Comparison of ENCODE assay signal across 8 cellular contexts in the genomic region with DNA sequence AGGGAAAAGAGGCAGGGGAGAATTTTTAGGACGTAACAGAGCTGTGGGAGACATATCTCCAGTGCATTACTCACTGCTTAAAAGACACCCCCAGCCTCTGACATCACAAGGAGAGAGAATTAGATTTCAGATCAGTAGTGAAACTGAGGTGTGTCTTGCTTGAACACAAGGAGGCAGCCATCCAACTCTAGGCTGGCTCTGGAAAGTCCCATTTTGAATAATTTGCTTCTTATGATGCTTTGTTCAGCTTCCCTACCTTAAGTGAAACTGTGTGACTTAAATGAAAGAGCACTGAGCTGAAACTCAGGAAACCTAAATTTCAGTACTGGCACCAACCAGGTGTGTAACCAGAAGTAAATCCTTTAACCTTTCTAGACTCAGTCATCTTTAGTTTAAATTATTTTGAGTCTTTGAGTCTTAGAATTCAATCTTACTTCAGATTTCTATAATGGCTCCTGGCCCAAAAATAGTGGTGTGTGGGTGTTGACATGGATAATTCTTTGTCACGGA.
A peak's percentile ranks its signal among the peaks of the same experiment; 100 is the strongest.
DNase-seq lines count a peak whose midpoint lies in the region; ATAC-seq and TF ChIP-seq lines count a peak whose summit lies in the region.

No MANE protein-coding gene starts in this region.

- no peak for TF ChIP-seq POLR2A in sigmoid colon (IDR thresholded peaks at IDR 0.05)

- POLR2A ChIA-PET in activated CD8-positive, alpha-beta T cell treated with anti-CD3 and anti-CD28 coated beads for 36 hours (lab: Charles Lee): interaction anchor here (0.6 to 7.4 kb wide), 11 partner anchors 8 to 67 kb away, joined by 3 to 69 read pairs (median 3); no protein-coding TSS in a partner anchor

- H3K27me3 ChIP-seq in ACC112 (ENCODE audit: insufficient read depth, low read length): no peaks in the 10 kb centered on the region
- H3K27me3 ChIP-seq in sigmoid colon: no peaks in the 10 kb centered on the region

- peak overlapping the region; percentile 93 for H3K27ac Mint-ChIP-seq in activated CD8-positive, alpha-beta T cell treated with anti-CD3 and anti-CD28 coated beads for 36 hours

- CTCF ChIA-PET in activated CD8-positive, alpha-beta T cell treated with anti-CD3 and anti-CD28 coated beads for 36 hours (lab: Charles Lee): interaction anchor here (0.5 to 3.2 kb wide), 20 partner anchors 8 to 1264 kb away, joined by 3 to 19 read pairs (median 5); no protein-coding TSS in a partner anchor

- H3K27ac ChIP-seq in ACC112 (ENCODE audit: low read depth, low read length) (peak overlapping the region; percentile 23; the same call in 1 of the 2 replicates), sigmoid colon (no peak overlapping the region)

- peak; percentile 83 for ATAC-seq in HG03280 (IDR thresholded peaks at IDR 0.05; ENCODE audit: unreplicated experiment)
- ATAC-seq in activated CD8-positive, alpha-beta T cell treated with anti-CD3 and anti-CD28 coated beads for 36 hours: peak; percentile 82

- H3K4me1 ChIP-seq in ACC112 (ENCODE audit: control insufficient read depth, insufficient read depth, low read length, unreplicated experiment) (peaks cover 11% of the 10 kb centered on the region), sigmoid colon (peaks cover 0 to 32% (median 6%) of the 10 kb centered on the region in 4 donors)

- peaks cover 2% of the 10 kb centered on the region for H3K9me3 Mint-ChIP-seq in activated CD8-positive, alpha-beta T cell treated with anti-CD3 and anti-CD28 coated beads for 36 hours

- H3K79me2 ChIP-seq in ACC112 (ENCODE audit: control insufficient read depth, insufficient read depth, low read length, unreplicated experiment): no peaks in the 10 kb centered on the region

- peaks cover 90% of the 10 kb centered on the region for H3K4me1 Mint-ChIP-seq in activated CD8-positive, alpha-beta T cell treated with anti-CD3 and anti-CD28 coated beads for 36 hours (ENCODE audit: low read depth)

- H3K4me3 Mint-ChIP-seq in activated CD8-positive, alpha-beta T cell treated with anti-CD3 and anti-CD28 coated beads for 36 hours: peak overlapping the region; percentile 14

- TF ChIP-seq CTCF in activated CD8-positive, alpha-beta T cell treated with anti-CD3 and anti-CD28 coated beads for 36 hours (IDR thresholded peaks at IDR 0.05): no peak
- TF ChIP-seq CTCF in sigmoid colon (IDR thresholded peaks at IDR 0.05): no peak

- no peaks in the 10 kb centered on the region for H3K36me3 Mint-ChIP-seq in activated CD8-positive, alpha-beta T cell treated with anti-CD3 and anti-CD28 coated beads for 36 hours (ENCODE audit: low read depth)

- no peak overlapping the region for H2AFZ ChIP-seq in ACC112 (ENCODE audit: low read length, unreplicated experiment)

- H3K36me3 ChIP-seq in ACC112 (ENCODE audit: insufficient read depth, low read length): no peaks in the 10 kb centered on the region
- H3K36me3 ChIP-seq in sigmoid colon: no peaks in the 10 kb centered on the region

- H3K27me3 Mint-ChIP-seq in activated CD8-positive, alpha-beta T cell treated with anti-CD3 and anti-CD28 coated beads for 36 hours: no peaks in the 10 kb centered on the region

- DNase-seq in GM19240 (ENCODE audit: insufficient read length, low spot score) (peak; percentile 38), fibroblast of the conjunctiva (ENCODE audit: low read depth) (peak; percentile 35), sigmoid colon (no peak), NCI-H2196 (lab: John Stamatoyannopoulos, UW; ENCODE audit: unreplicated experiment) (no peak)
- DNase-seq in activated CD8-positive, alpha-beta T cell treated with anti-CD3 and anti-CD28 coated beads for 36 hours: peak; percentile 89
- DNase-seq in stimulated activated CD4-positive, alpha-beta T cell treated with anti-CD3 and anti-CD28 coated beads, TNF-alpha, amount 100 ng/mL, for 24 hours (ENCODE audit: low read depth in 3 of 3): peak; percentile 46 to 73 (median 56)

- intact Hi-C loops in activated CD8-positive, alpha-beta T cell treated with anti-CD3 and anti-CD28 coated beads for 36 hours (cut with micrococcal nuclease): loop anchor here (10.0 kb wide), 1 partner anchor 652 kb away; no protein-coding TSS in a partner anchor
- intact Hi-C loops in sigmoid colon (cut with DNase I): no loop called here

- no peak overlapping the region for H3K4me3 ChIP-seq in ACC112 (ENCODE audit: low read depth, low read length)
- no peak overlapping the region for H3K4me3 ChIP-seq in sigmoid colon

- no peak for TF ChIP-seq EP300 in sigmoid colon (IDR thresholded peaks at IDR 0.05)

- no peaks in the 10 kb centered on the region for H3K9me3 ChIP-seq in sigmoid colon

- 52 to 79% methylated on average over 2 of the region's 2 CpGs for WGBS in sigmoid colon, 2 donors

Comparison
In these comparisons a context has a peak if more than half of its experiments do, and no peak if none do; other contexts are left out.
1. DNase-seq: peak in GM19240 (single experiment), activated CD8-positive, alpha-beta T cell treated with anti-CD3 and anti-CD28 coated beads for 36 hours (single experiment), fibroblast of the conjunctiva (single experiment) and stimulated activated CD4-positive, alpha-beta T cell treated with anti-CD3 and anti-CD28 coated beads, TNF-alpha, amount 100 ng/mL, for 24 hours (3 of 3); none in sigmoid colon (single experiment) and NCI-H2196 (single experiment).